8 cellular contexts compared by ENCODE assay signal in genomic region chr21:6467189-6467775, GRCh38.
DNase-seq lines count a peak whose midpoint lies in the region; ATAC-seq, FAIRE-seq and TF ChIP-seq lines count a peak whose summit lies in the region.
"Not testable (repeated sequence)": the region's sequence is repeated elsewhere in the genome, so short reads cannot be mapped to it uniquely, and the experiment has no call there.

No MANE protein-coding gene starts in this region.

- CTCF ChIA-PET in T-cell (lab: Charles Lee); activated CD8-positive, alpha-beta memory T cell treated with anti-CD3 and anti-CD28 coated beads, Interleukin-2, amount 10 ng/mL, durations not matched to agents 7 days and 5 days (lab: Charles Lee); K562 (lab: Yijun Ruan, JAX; ENCODE audit: low intra/inter-chr PET ratio): not testable (repeated sequence)

- not testable (repeated sequence) for DNase-seq in GM23338 (ENCODE audit: low spot score); T-cell; activated CD8-positive, alpha-beta memory T cell treated with anti-CD3 and anti-CD28 coated beads, Interleukin-2, amount 10 ng/mL, durations not matched to agents 7 days and 5 days; K562 (ENCODE audit: extremely low read depth in 1 of 4, low spot score in 3 of 4); heart right ventricle; left colon; lung (ENCODE audit: low spot score); stimulated activated naive CD8-positive, alpha-beta T cell treated with anti-CD3 and anti-CD28 coated beads, Interleukin-15, amount 100 ng/mL, for 72 hours

- not testable (repeated sequence) for H3K9me2 ChIP-seq in GM23338 (ENCODE audit: insufficient read depth)

- not testable (repeated sequence) for H3K9me3 Mint-ChIP-seq in GM23338; T-cell; activated CD8-positive, alpha-beta memory T cell treated with anti-CD3 and anti-CD28 coated beads, Interleukin-2, amount 10 ng/mL, durations not matched to agents 7 days and 5 days (ENCODE audit: low read depth); stimulated activated naive CD8-positive, alpha-beta T cell treated with anti-CD3 and anti-CD28 coated beads, Interleukin-15, amount 100 ng/mL, for 72 hours

- FAIRE-seq in K562 (lab: Jason Lieb, UNC) = not testable (repeated sequence)

- H3K9me3 ChIP-seq in K562 (replicated peaks; ENCODE audit: control insufficient read depth, insufficient read depth, low read depth, low read length); heart right ventricle; lung (ENCODE audit: control insufficient read depth in 2 of 2, insufficient read depth in 1 of 2, low read length in 1 of 2): not testable (repeated sequence)

- not testable (repeated sequence) for TF ChIP-seq POLR2A in K562 (conservative IDR thresholded peaks at IDR 0.05)

- H4K20me1 ChIP-seq in GM23338 (replicated peaks; ENCODE audit: insufficient read depth); K562 (replicated peaks; ENCODE audit: control insufficient read depth, insufficient read depth, low read length): not testable (repeated sequence)

- POLR2A ChIA-PET in T-cell (lab: Charles Lee); K562 (lab: Yijun Ruan, JAX): not testable (repeated sequence)

- not testable (repeated sequence) for BruUV-seq in K562 (replicated peaks; lab: Mats Ljungman, UMichigan)

- ATAC-seq in GM23338 (peak; percentile 43), T-cell (replicated peaks in 1 of 4) (peak in 3 of 4 experiments; percentile 16 to 43 (median 30)), K562 (peak; percentile 75), heart right ventricle (peak in 7 of 8 donors; percentile 44 to 87 (median 72)), left colon (peak; percentile 35), lung (ENCODE audit: insufficient read depth, low FRiP score) (peak; percentile 32)
- ATAC-seq in activated CD8-positive, alpha-beta memory T cell treated with anti-CD3 and anti-CD28 coated beads, Interleukin-2, amount 10 ng/mL, durations not matched to agents 7 days and 5 days = peak; percentile 67
- peak; percentile 75 for ATAC-seq in stimulated activated naive CD8-positive, alpha-beta T cell treated with anti-CD3 and anti-CD28 coated beads, Interleukin-15, amount 100 ng/mL, for 72 hours

- H3K27me3 ChIP-seq in GM23338 (ENCODE audit: insufficient read depth); K562 (ENCODE audit: control insufficient read depth in 2 of 2, insufficient read depth in 2 of 2, low read length in 2 of 2); heart right ventricle; lung (ENCODE audit: control insufficient read depth, insufficient read depth): not testable (repeated sequence)

- H3K79me2 ChIP-seq in GM23338 (replicated peaks; ENCODE audit: insufficient read depth); K562 (ENCODE audit: control insufficient read depth, insufficient read depth, low read length): not testable (repeated sequence)

- H3K36me3 ChIP-seq in GM23338 (ENCODE audit: insufficient read depth); K562 (ENCODE audit: control insufficient read depth, insufficient read depth, low read length); heart right ventricle; lung (ENCODE audit: control insufficient read depth in 2 of 2, insufficient read depth in 2 of 2, low read length in 2 of 2): not testable (repeated sequence)

- H3K4me1 ChIP-seq in GM23338 (ENCODE audit: insufficient read depth); K562 (replicated peaks in 1 of 2; ENCODE audit: control insufficient read depth in 2 of 2, insufficient read depth in 2 of 2, low read length in 2 of 2); heart right ventricle; lung (ENCODE audit: control insufficient read depth in 2 of 2, insufficient read depth in 2 of 2, low read length in 2 of 2): not testable (repeated sequence)

- not testable (repeated sequence) for H3K27me3 Mint-ChIP-seq in GM23338 (ENCODE audit: insufficient read depth, low read depth, poor library complexity); T-cell; activated CD8-positive, alpha-beta memory T cell treated with anti-CD3 and anti-CD28 coated beads, Interleukin-2, amount 10 ng/mL, durations not matched to agents 7 days and 5 days; stimulated activated naive CD8-positive, alpha-beta T cell treated with anti-CD3 and anti-CD28 coated beads, Interleukin-15, amount 100 ng/mL, for 72 hours

- not testable (repeated sequence) for H3K4me2 ChIP-seq in GM23338; K562 (ENCODE audit: insufficient read depth, low read length)

- H3K9me1 ChIP-seq in K562 (ENCODE audit: control insufficient read depth, insufficient read depth, low read length) = not testable (repeated sequence)

- not testable (repeated sequence) for H3K27ac ChIP-seq in GM23338 (ENCODE audit: low read depth); K562 (ENCODE audit: extremely low read depth, low read depth, low read length); heart right ventricle; lung (ENCODE audit: low read depth in 1 of 2, low read length in 1 of 2)

- not testable (repeated sequence) for TF ChIP-seq EP300 in K562 (IDR thresholded peaks at IDR 0.05; ENCODE audit: low read length)

- not testable (repeated sequence) for H3K4me3 ChIP-seq in GM23338, K562, heart right ventricle, lung

- not testable (repeated sequence) for H3K4me1 Mint-ChIP-seq in GM23338; T-cell; activated CD8-positive, alpha-beta memory T cell treated with anti-CD3 and anti-CD28 coated beads, Interleukin-2, amount 10 ng/mL, durations not matched to agents 7 days and 5 days; stimulated activated naive CD8-positive, alpha-beta T cell treated with anti-CD3 and anti-CD28 coated beads, Interleukin-15, amount 100 ng/mL, for 72 hours

- H3K4me3 Mint-ChIP-seq in GM23338; T-cell; activated CD8-positive, alpha-beta memory T cell treated with anti-CD3 and anti-CD28 coated beads, Interleukin-2, amount 10 ng/mL, durations not matched to agents 7 days and 5 days; stimulated activated naive CD8-positive, alpha-beta T cell treated with anti-CD3 and anti-CD28 coated beads, Interleukin-15, amount 100 ng/mL, for 72 hours: not testable (repeated sequence)

- no CpG with 5 or more reads among the region's 60 CpGs for WGBS in K562 (ENCODE audit: insufficient coverage, low coverage, missing lambda C conversion rate)
- WGBS in heart right ventricle, 2 donors = no CpG with 5 or more reads among the region's 60 CpGs
- 0% methylated on average over 7 of the region's 60 CpGs; no CpG with 5 or more reads in 1 of the 2 donors for WGBS in lung, 2 donors

- not testable (repeated sequence) for TF ChIP-seq RAD21 in K562 (CRISPR knock-in tag; conservative IDR thresholded peaks at IDR 0.05 in 1 of 2, IDR thresholded peaks at IDR 0.05 in 1 of 2)

- H3F3A ChIP-seq in GM23338 (replicated peaks; ENCODE audit: low read depth) = not testable (repeated sequence)

- intact Hi-C loops in K562 (cut with micrococcal nuclease); heart right ventricle (cut with DNase I); left colon (cut with DNase I, micrococcal nuclease): not testable (repeated sequence)

- not testable (repeated sequence) for TF ChIP-seq CTCF in GM23338 (conservative IDR thresholded peaks at IDR 0.05; ENCODE audit: low read depth in 2 of 2); K562 (IDR thresholded peaks at IDR 0.05 in 2 of 3, conservative IDR thresholded peaks at IDR 0.05 in 1 of 3; ENCODE audit: insufficient read depth in 2 of 3, low read depth in 1 of 3, low read length in 3 of 3); heart right ventricle (IDR thresholded peaks at IDR 0.05); lung (IDR thresholded peaks at IDR 0.05; ENCODE audit: control extremely low read depth, extremely low read depth)

- H2AFZ ChIP-seq in GM23338; K562 (ENCODE audit: low read depth, low read length): not testable (repeated sequence)

- H3K36me3 Mint-ChIP-seq in GM23338 (ENCODE audit: low read depth); T-cell; activated CD8-positive, alpha-beta memory T cell treated with anti-CD3 and anti-CD28 coated beads, Interleukin-2, amount 10 ng/mL, durations not matched to agents 7 days and 5 days: not testable (repeated sequence)

- H3K27ac Mint-ChIP-seq in GM23338; T-cell; activated CD8-positive, alpha-beta memory T cell treated with anti-CD3 and anti-CD28 coated beads, Interleukin-2, amount 10 ng/mL, durations not matched to agents 7 days and 5 days; stimulated activated naive CD8-positive, alpha-beta T cell treated with anti-CD3 and anti-CD28 coated beads, Interleukin-15, amount 100 ng/mL, for 72 hours: not testable (repeated sequence)

- not testable (repeated sequence) for H3K9ac ChIP-seq in K562 (ENCODE audit: insufficient read depth in 1 of 2, low read depth in 2 of 2, low read length in 2 of 2)

- in situ Hi-C loops in K562 (cut with MboI) = not testable (repeated sequence)
